In genomic region chr18:31722369-31722957, GRCh38 we compare ENCODE assay signal across 9 cellular contexts. TPM values are rescaled to one million over a fixed set of nuclear protein-coding genes. Genes with fewer than 3 reads are reported as not detected.
DNase-seq lines count a peak whose midpoint lies in the region; ATAC-seq and TF ChIP-seq lines count a peak whose summit lies in the region.
"Had no signal": no experiment of that assay in that cellular context is flagged by ENCODE, and none has a peak within 500 bp of the region (broad histone marks: within the 10 kb centered on the region; RNA-seq: fewer than 3 reads in every experiment).

No MANE protein-coding gene starts in this region.

- peak overlapping the region; percentile 13 for H4K8ac ChIP-seq in trophoblast cell (ENCODE audit: low read depth, low read length)

- H3K9ac ChIP-seq in trophoblast cell (ENCODE audit: low read length), result no peak overlapping the region

- H3K18ac ChIP-seq in trophoblast cell (ENCODE audit: low read length), result no peak overlapping the region

- H3K27ac ChIP-seq in RWPE1 (no peak overlapping the region), trophoblast cell (ENCODE audit: low read depth, low read length) (no peak overlapping the region), upper lobe of left lung (no peak overlapping the region)

- POLR2A ChIA-PET in RWPE1 (lab: Yijun Ruan, JAX; ENCODE audit: low non-redundant PET), result no interaction called here

- H2BK12ac ChIP-seq in trophoblast cell (ENCODE audit: low read length), result peak overlapping the region; percentile 98

- no peak overlapping the region for H3K4me2 ChIP-seq in trophoblast cell (ENCODE audit: low read length)

- peak; percentile 80 to 90 for ATAC-seq in upper lobe of left lung (ENCODE audit: low FRiP score in 2 of 2)

- no peak overlapping the region for H2BK120ac ChIP-seq in trophoblast cell (ENCODE audit: insufficient read depth, low read length, poor library complexity)

- H3K4me1 ChIP-seq in trophoblast cell (ENCODE audit: control insufficient read depth in 1 of 2, insufficient read depth in 2 of 2, low read length in 2 of 2) (peaks cover 14 to 19% of the 10 kb centered on the region in 2 experiments), upper lobe of left lung (peaks cover 4 to 11% (median 7%) of the 10 kb centered on the region in 4 donors)

- peak; percentile 21 for DNase-seq in GM04503 (ENCODE audit: low read depth)
- peak; percentile 54 for DNase-seq in H4 (ENCODE audit: low spot score)
- peak; percentile 52 for DNase-seq in LHCN-M2 (ENCODE audit: low read depth)
- DNase-seq in RWPE1 (ENCODE audit: low spot score), result peak; percentile 45
- DNase-seq in activated effector memory CD4-positive, alpha-beta T cell treated with anti-CD3 and anti-CD28 coated beads, Interleukin-2, amount 50 U/mL, for 16 hours, result peak; percentile 88
- peak; percentile 76 for DNase-seq in globus pallidus (ENCODE audit: low spot score)
- DNase-seq in trophoblast cell, result peak; percentile 79 to 95
- peak in 1 of 2 donors; percentile 74 for DNase-seq in upper lobe of left lung

- H3K14ac ChIP-seq in trophoblast cell (ENCODE audit: low read length), result no peak overlapping the region

- H2AK5ac ChIP-seq in trophoblast cell (ENCODE audit: low read length), result no peak overlapping the region

- no peak overlapping the region for H3K4ac ChIP-seq in trophoblast cell (ENCODE audit: low read depth, low read length)

- TF ChIP-seq POLR2A in upper lobe of left lung (IDR thresholded peaks at IDR 0.05), result no peak

- TF ChIP-seq EP300 in upper lobe of left lung (IDR thresholded peaks at IDR 0.05), result no peak

- H3K27me3 ChIP-seq in trophoblast cell (ENCODE audit: insufficient read depth, low read length), result no peaks in the 10 kb centered on the region
- peaks cover 0 to 3% (median 0%) of the 10 kb centered on the region in 4 donors for H3K27me3 ChIP-seq in upper lobe of left lung

- no peak overlapping the region for H3K4me3 ChIP-seq in trophoblast cell (ENCODE audit: low read depth, low read length)
- no peak overlapping the region for H3K4me3 ChIP-seq in upper lobe of left lung

- TF ChIP-seq CTCF in RWPE1 (conservative IDR thresholded peaks at IDR 0.05; ENCODE audit: low read depth) (peak; percentile 84), upper lobe of left lung (IDR thresholded peaks at IDR 0.05) (peak; percentile 71 to 84 (median 72))

- CTCF ChIA-PET in RWPE1 (lab: Yijun Ruan, JAX), result interaction anchor here (0.5 to 0.7 kb wide), 7 partner anchors 8 to 1154 kb away, joined by 3 to 7 read pairs (median 3); no protein-coding TSS in a partner anchor

- H3K79me2 ChIP-seq in trophoblast cell (ENCODE audit: control insufficient read depth, insufficient read depth, low read length, poor library complexity), result peaks cover 1% of the 10 kb centered on the region

- H4K91ac ChIP-seq in trophoblast cell (ENCODE audit: low read depth, low read length), result peak overlapping the region; percentile 13

- peaks cover 14% of the 10 kb centered on the region for H3K79me1 ChIP-seq in trophoblast cell (ENCODE audit: low read length)

- no peak overlapping the region for H4K12ac ChIP-seq in trophoblast cell (ENCODE audit: low read depth, low read length)

- no peak overlapping the region for H2BK5ac ChIP-seq in trophoblast cell (ENCODE audit: low read depth, low read length, poor library complexity)

- H3K36me3 ChIP-seq in trophoblast cell (ENCODE audit: control insufficient read depth in 1 of 2, insufficient read depth in 2 of 2, low read length in 2 of 2) (peaks cover 0 to 2% of the 10 kb centered on the region in 2 experiments), upper lobe of left lung (no peaks in the 10 kb centered on the region)

- no peak overlapping the region for H2AFZ ChIP-seq in trophoblast cell (ENCODE audit: insufficient read depth, low read length, poor library complexity)

- H3K23ac ChIP-seq in trophoblast cell (ENCODE audit: low read length), result no peak overlapping the region

- WGBS in trophoblast cell (ENCODE audit: extremely low coverage, insufficient coverage, insufficient read length), result no CpG with 5 or more reads among the region's 7 CpGs
- WGBS in upper lobe of left lung, 2 donors, result 34% methylated on average over 7 of the region's 7 CpGs

- H3K9me3 ChIP-seq in trophoblast cell (ENCODE audit: insufficient read depth, low read depth, low read length) (peaks cover 4% of the 10 kb centered on the region), upper lobe of left lung (peaks cover 0 to 9% (median 3%) of the 10 kb centered on the region in 4 donors)

RNA-seq across cellular contexts. Expression of gene B4GALT6, which starts 38.1 kb away (rescaled TPM):
- total RNA-seq in H4 (2014; rRNA removed; shearing (Covaris generic)), result 6.7 and 9.6 TPM in 2 replicates
- total RNA-seq in LHCN-M2 (2014; rRNA removed) (not detected in 2 replicates), upper lobe of left lung (1 to 10 TPM in 4 of 6 donors, under 1 TPM in 1, not detected in 1; 0.55 to 3.4 (median 1.8) TPM)
- polyA plus RNA-seq in LHCN-M2 (2012), result not detected
- 7.4 and 7.8 TPM in 2 replicates for polyA plus RNA-seq in trophoblast cell (2013)

RNA-seq across cellular contexts. Expression of gene SLC25A52, which starts 38.2 kb away (rescaled TPM):
- 0.29 TPM in 1 of 2 replicates, not detected in the other for total RNA-seq in H4 (2014; rRNA removed; shearing (Covaris generic))
- total RNA-seq in LHCN-M2 (2014; rRNA removed) (not detected in 2 replicates), upper lobe of left lung (not detected)
- polyA plus RNA-seq in LHCN-M2 (2012), result not detected
- polyA plus RNA-seq in trophoblast cell (2013), result 0.03 and 0.06 TPM in 2 replicates
- total RNA-seq: skeletal muscle tissue had no signal
